24 cellular contexts compared by ENCODE assay signal in genomic region chr10:126455766-126456425, GRCh38.
"Had no signal": no experiment of that assay in that cellular context is flagged by ENCODE, and none has a peak within 500 bp of the region (broad histone marks: within the 10 kb centered on the region; RNA-seq: fewer than 3 reads in every experiment).

No MANE protein-coding gene starts in this region.

- H3K4me3 Mint-ChIP-seq: immature natural killer cell; naive thymus-derived CD8-positive, alpha-beta T cell; neural crest cell; stimulated activated memory B cell treated with anti-CD40 and anti-IgM and Interleukin-4, amounts not matched to agents 10 μg/mL and 1 μg/mL and 100 μg/mL, for 72 hours; stimulated activated naive CD8-positive, alpha-beta T cell treated with anti-CD3 and anti-CD28 coated beads, Interleukin-15, Interleukin-2, amounts not matched to agents 100 ng/mL and 50 ng/mL, for 24 hours had no signal

- H3K27ac Mint-ChIP-seq: immature natural killer cell; progenitor cell of endocrine pancreas; stimulated activated memory B cell treated with anti-CD40 and anti-IgM and Interleukin-4, amounts not matched to agents 10 μg/mL and 1 μg/mL and 100 μg/mL, for 72 hours; stimulated activated naive CD8-positive, alpha-beta T cell treated with anti-CD3 and anti-CD28 coated beads, Interleukin-15, Interleukin-2, amounts not matched to agents 100 ng/mL and 50 ng/mL, for 24 hours had no signal

- ATAC-seq: foreskin keratinocyte; left cardiac atrium; left ventricle myocardium superior; naive thymus-derived CD8-positive, alpha-beta T cell; pancreas; right lobe of liver; stimulated activated memory B cell treated with anti-CD40 and anti-IgM and Interleukin-4, amounts not matched to agents 10 μg/mL and 1 μg/mL and 100 μg/mL, for 72 hours had no signal

- H3K9me3 Mint-ChIP-seq: immature natural killer cell had no signal

- H3K27me3 Mint-ChIP-seq: naive thymus-derived CD8-positive, alpha-beta T cell; stimulated activated memory B cell treated with anti-CD40 and anti-IgM and Interleukin-4, amounts not matched to agents 10 μg/mL and 1 μg/mL and 100 μg/mL, for 72 hours; stimulated activated naive CD8-positive, alpha-beta T cell treated with anti-CD3 and anti-CD28 coated beads, Interleukin-15, Interleukin-2, amounts not matched to agents 100 ng/mL and 50 ng/mL, for 24 hours had no signal

- H3K27ac ChIP-seq: colonic mucosa, foreskin keratinocyte, pancreas, right lobe of liver, spleen, tibial artery, upper lobe of left lung, uterus had no signal

- H3K4me1 ChIP-seq: colonic mucosa, foreskin keratinocyte, pancreas, spleen, upper lobe of left lung, uterus had no signal

- FAIRE-seq: endothelial cell of umbilical vein, kidney, pancreas had no signal

- H3K27me3 ChIP-seq: colonic mucosa, foreskin keratinocyte, pancreas, right lobe of liver, spleen, tibial artery, upper lobe of left lung, uterus had no signal

- H3K4me1 Mint-ChIP-seq: immature natural killer cell; neural crest cell; stimulated activated memory B cell treated with anti-CD40 and anti-IgM and Interleukin-4, amounts not matched to agents 10 μg/mL and 1 μg/mL and 100 μg/mL, for 72 hours had no signal

- H3K4me3 ChIP-seq: colonic mucosa, lung, pancreas, right lobe of liver, spleen, tibial artery, upper lobe of left lung, uterus had no signal

- H3K36me3 Mint-ChIP-seq: immature natural killer cell; naive thymus-derived CD8-positive, alpha-beta T cell; stimulated activated memory B cell treated with anti-CD40 and anti-IgM and Interleukin-4, amounts not matched to agents 10 μg/mL and 1 μg/mL and 100 μg/mL, for 72 hours had no signal

- H3K36me3 ChIP-seq: colonic mucosa, pancreas, right lobe of liver, spleen, tibial artery, upper lobe of left lung, uterus had no signal

- DNase-seq: colonic mucosa; dermis blood vessel endothelial cell; erythroblast; immature natural killer cell; kidney; left cardiac atrium; left ventricle myocardium superior; naive thymus-derived CD8-positive, alpha-beta T cell; pancreas; right lobe of liver; spleen; stimulated activated CD4-positive, alpha-beta T cell treated with anti-CD3 and anti-CD28 coated beads, Interleukin-15, amount 100 ng/mL, for 24 hours; stimulated activated CD4-positive, alpha-beta T cell treated with anti-CD3 and anti-CD28 coated beads, Interleukin-1b, Interleukin-23, amount 100 ng/mL, for 48 hours; stimulated activated CD4-positive, alpha-beta T cell treated with anti-CD3 and anti-CD28 coated beads, Interleukin-4, amount 100 ng/mL, for 24 hours; tibial artery; upper lobe of left lung; uterus had no signal
